Comparison of ENCODE assay signal across 14 cellular contexts in genomic region chr18:12218603-12219002, GRCh38. TPM values are rescaled to one million over a fixed set of nuclear protein-coding genes. Genes with fewer than 3 reads are reported as not detected.
DNase-seq lines count a peak whose midpoint lies in the region; ATAC-seq, FAIRE-seq and TF ChIP-seq lines count a peak whose summit lies in the region.
"Not testable (repeated sequence)": the region's sequence is repeated elsewhere in the genome, so short reads cannot be mapped to it uniquely, and the experiment has no call there.
"Had no signal": no experiment of that assay in that cellular context is flagged by ENCODE, and none has a peak within 500 bp of the region (broad histone marks: within the 10 kb centered on the region; RNA-seq: fewer than 3 reads in every experiment).

No MANE protein-coding gene starts in this region.

- H3F3A ChIP-seq in PC-3 (ENCODE audit: low read length, unreplicated experiment): not testable (repeated sequence)

- not testable (repeated sequence) for H3K36me3 Mint-ChIP-seq in activated CD4-positive, alpha-beta T cell treated with anti-CD3 and anti-CD28 coated beads, Interleukin-2, amount 10 ng/mL, durations not matched to agents 24 days and 14 days (ENCODE audit: low read depth)

- intact Hi-C loops in HCT116 (cut with micrococcal nuclease); PC-3 (cut with micrococcal nuclease); activated CD4-positive, alpha-beta T cell treated with anti-CD3 and anti-CD28 coated beads, Interleukin-2, amount 10 ng/mL, durations not matched to agents 24 days and 14 days (cut with micrococcal nuclease); mammary epithelial cell (cut with micrococcal nuclease); endothelial cell of umbilical vein (cut with micrococcal nuclease): not testable (repeated sequence)

- not testable (repeated sequence) for H3K9me2 ChIP-seq in HCT116 (ENCODE audit: insufficient read depth); PC-3 (replicated peaks; ENCODE audit: low read length)

- RAD21 ChIA-PET in HCT116 (lab: Charles Lee; ENCODE audit: low non-redundant PET in 1 of 2, low total read pairs in 2 of 2, uncharacterized antibody in 2 of 2, unreplicated experiment in 2 of 2): not testable (repeated sequence)

- H3K9me3 Mint-ChIP-seq in activated CD4-positive, alpha-beta T cell treated with anti-CD3 and anti-CD28 coated beads, Interleukin-2, amount 10 ng/mL, durations not matched to agents 24 days and 14 days: not testable (repeated sequence)

- not testable (repeated sequence) for H3K27ac ChIP-seq in HCT116 (ENCODE audit: low read depth, low read length); PC-3 (ENCODE audit: low read length); mammary epithelial cell (ENCODE audit: insufficient read depth, low read depth, low read length); endothelial cell of umbilical vein (ENCODE audit: insufficient read depth, low read depth, low read length)

- 16% methylated on average over 6 of the region's 6 CpGs for WGBS in mammary epithelial cell (ENCODE audit: low coverage, missing lambda C conversion rate)

- TF ChIP-seq POLR2A in HCT116 (IDR thresholded peaks at IDR 0.05; ENCODE audit: borderline replicate concordance, extremely low read depth, insufficient read depth, insufficient read length); endothelial cell of umbilical vein (IDR thresholded peaks at IDR 0.05; ENCODE audit: low read depth, low read length): not testable (repeated sequence)

- not testable (repeated sequence) for H3K4me3 Mint-ChIP-seq in activated CD4-positive, alpha-beta T cell treated with anti-CD3 and anti-CD28 coated beads, Interleukin-2, amount 10 ng/mL, durations not matched to agents 24 days and 14 days

- not testable (repeated sequence) for H3K27me3 Mint-ChIP-seq in activated CD4-positive, alpha-beta T cell treated with anti-CD3 and anti-CD28 coated beads, Interleukin-2, amount 10 ng/mL, durations not matched to agents 24 days and 14 days

- H3K36me3 ChIP-seq in HCT116 (ENCODE audit: control insufficient read depth in 1 of 2, insufficient read depth in 2 of 2, low read length in 2 of 2); PC-3 (ENCODE audit: low read depth, low read length); mammary epithelial cell (ENCODE audit: insufficient read depth, low read length); endothelial cell of umbilical vein (ENCODE audit: control insufficient read depth in 2 of 2, extremely low read depth in 1 of 2, insufficient read depth in 2 of 2, low read length in 2 of 2): not testable (repeated sequence)

- in situ Hi-C loops in mammary epithelial cell (cut with MboI; ENCODE audit: low sequenced_read_pairs in 2 of 2): not testable (repeated sequence)

- dilution Hi-C loops in mammary epithelial cell (cut with HindIII; ENCODE audit: low sequenced_read_pairs); endothelial cell of umbilical vein (cut with MboI; ENCODE audit: extremely low pct_ligation_motif_present, low sequenced_read_pairs): not testable (repeated sequence)

- not testable (repeated sequence) for H3K9me3 ChIP-seq in HCT116 (ENCODE audit: control insufficient read depth in 1 of 2, insufficient read depth in 1 of 2, low read depth in 1 of 2, low read length in 2 of 2); PC-3 (ENCODE audit: low read length); mammary epithelial cell (replicated peaks; ENCODE audit: insufficient read depth, low read length); endothelial cell of umbilical vein (replicated peaks; ENCODE audit: control insufficient read depth, insufficient read depth, low read length)

- H3K4me1 ChIP-seq in HCT116 (ENCODE audit: control insufficient read depth in 1 of 2, insufficient read depth in 2 of 2, low read length in 2 of 2); mammary epithelial cell (ENCODE audit: insufficient read depth, low read length); endothelial cell of umbilical vein (ENCODE audit: control insufficient read depth, extremely low read depth, insufficient read depth, low read length): not testable (repeated sequence)
- peaks cover 17% of the 10 kb centered on the region; the same call in 1 of the 2 replicates for H3K4me1 ChIP-seq in PC-3 (ENCODE audit: insufficient read depth, low read length)

- peak overlapping the region; percentile 33; the same call in 1 of the 2 replicates for H3K4me2 ChIP-seq in HCT116 (ENCODE audit: low read length)
- H3K4me2 ChIP-seq in PC-3 (ENCODE audit: low read length): peak overlapping the region; percentile 56
- H3K4me2 ChIP-seq in mammary epithelial cell (ENCODE audit: insufficient read depth, low read depth, low read length); endothelial cell of umbilical vein (ENCODE audit: insufficient read depth, low read length): not testable (repeated sequence)

- H3K4me1 Mint-ChIP-seq in activated CD4-positive, alpha-beta T cell treated with anti-CD3 and anti-CD28 coated beads, Interleukin-2, amount 10 ng/mL, durations not matched to agents 24 days and 14 days: not testable (repeated sequence)

- H3K27ac Mint-ChIP-seq in activated CD4-positive, alpha-beta T cell treated with anti-CD3 and anti-CD28 coated beads, Interleukin-2, amount 10 ng/mL, durations not matched to agents 24 days and 14 days: not testable (repeated sequence)

- not testable (repeated sequence) for H3K79me2 ChIP-seq in HCT116 (ENCODE audit: insufficient read depth, low read length); PC-3 (ENCODE audit: low read length); mammary epithelial cell (ENCODE audit: insufficient read depth, low read length); endothelial cell of umbilical vein (ENCODE audit: control insufficient read depth, insufficient read depth, low read length)

- TF ChIP-seq RAD21 in HCT116 (IDR thresholded peaks at IDR 0.05; ENCODE audit: low read depth): not testable (repeated sequence)

- H4K20me1 ChIP-seq in HCT116 (ENCODE audit: insufficient read depth); PC-3 (ENCODE audit: low read length); mammary epithelial cell (ENCODE audit: insufficient read depth, low read length); endothelial cell of umbilical vein (replicated peaks; ENCODE audit: control insufficient read depth, extremely low read depth, insufficient read depth, low read length): not testable (repeated sequence)

- CTCF ChIA-PET in HCT116 (lab: Charles Lee); mammary epithelial cell (lab: Charles Lee; ENCODE audit: low non-redundant PET); endothelial cell of umbilical vein (lab: Charles Lee): not testable (repeated sequence)
- CTCF ChIA-PET in PC-3 (lab: Charles Lee): interaction anchor here (0.6 kb wide), 1 partner anchor 18 kb away, joined by 3 read pairs; no protein-coding TSS in a partner anchor

- not testable (repeated sequence) for H3K9ac ChIP-seq in HCT116 (ENCODE audit: low read length); PC-3 (ENCODE audit: low read length); mammary epithelial cell (ENCODE audit: insufficient read depth, low read length); endothelial cell of umbilical vein (replicated peaks; ENCODE audit: extremely low read depth, insufficient read depth, low read length)

- DNase-seq in A172 (ENCODE audit: low spot score) (peak; percentile 61), PC-3 (peak; percentile 59), mammary epithelial cell (peak; percentile 39), endothelial cell of umbilical vein (ENCODE audit: low read depth, low spot score) (peak; percentile 15), islet precursor cell (peak; percentile 56)
- not testable (repeated sequence) for DNase-seq in HCT116 (ENCODE audit: low read depth, low spot score)
- DNase-seq in activated CD4-positive, alpha-beta T cell treated with anti-CD3 and anti-CD28 coated beads, Interleukin-2, amount 10 ng/mL, durations not matched to agents 24 days and 14 days: peak; percentile 38

- ATAC-seq in HCT116: peak; percentile 49; the same call in 1 of the 2 replicates
- peak; percentile 74 for ATAC-seq in PC-3

- not testable (repeated sequence) for TF ChIP-seq CTCF in HCT116 (IDR thresholded peaks at IDR 0.05 in 2 of 3, conservative IDR thresholded peaks at IDR 0.05 in 1 of 3; ENCODE audit: borderline replicate concordance in 1 of 3, insufficient read depth in 1 of 3, low read depth in 2 of 3, low read length in 2 of 3); PC-3 (conservative IDR thresholded peaks at IDR 0.05; ENCODE audit: low read depth, low read length); mammary epithelial cell (conservative IDR thresholded peaks at IDR 0.05 in 1 of 2, IDR thresholded peaks at IDR 0.05 in 1 of 2; ENCODE audit: extremely low read depth in 1 of 2, insufficient read depth in 1 of 2, low read depth in 1 of 2, low read length in 2 of 2); endothelial cell of umbilical vein (IDR thresholded peaks at IDR 0.05; ENCODE audit: extremely low read depth in 1 of 2, insufficient read depth in 1 of 2, low read depth in 1 of 2, low read length in 2 of 2)

- H3K27me3 ChIP-seq in HCT116 (ENCODE audit: insufficient read depth, low read length); PC-3 (ENCODE audit: low read length); mammary epithelial cell (ENCODE audit: insufficient read depth, low read length); endothelial cell of umbilical vein (ENCODE audit: control insufficient read depth in 2 of 2, insufficient read depth in 2 of 2, low read length in 2 of 2): not testable (repeated sequence)

- H2AFZ ChIP-seq in HCT116 (ENCODE audit: low read depth, low read length, poor library complexity, severe bottlenecking); PC-3 (ENCODE audit: low read length); mammary epithelial cell (ENCODE audit: low read depth, low read length); endothelial cell of umbilical vein (ENCODE audit: low read depth, low read length): not testable (repeated sequence)

- not testable (repeated sequence) for BruUV-seq in HCT116 (replicated peaks; lab: Mats Ljungman, UMichigan); PC-3 (replicated peaks; lab: Mats Ljungman, UMichigan); mammary epithelial cell (replicated peaks; lab: Mats Ljungman, UMichigan); endothelial cell of umbilical vein (replicated peaks; lab: Mats Ljungman, UMichigan)

- not testable (repeated sequence) for FAIRE-seq in endothelial cell of umbilical vein (lab: Jason Lieb, UNC)

- POLR2A ChIA-PET in HCT116 (lab: Charles Lee); PC-3 (lab: Charles Lee; ENCODE audit: unreplicated experiment); endothelial cell of umbilical vein (lab: Charles Lee): not testable (repeated sequence)

- H3K9me1 ChIP-seq in endothelial cell of umbilical vein (replicated peaks; ENCODE audit: control insufficient read depth, extremely low read depth, insufficient read depth, low read length): not testable (repeated sequence)

- H3K4me3 ChIP-seq in HCT116 (replicated peaks in 1 of 2; ENCODE audit: low read depth in 1 of 2, low read length in 2 of 2); PC-3 (ENCODE audit: low read length); mammary epithelial cell (replicated peaks in 1 of 3; ENCODE audit: insufficient read depth in 1 of 3, low read depth in 2 of 3, low read length in 3 of 3); endothelial cell of umbilical vein (replicated peaks in 1 of 3; ENCODE audit: insufficient read depth in 1 of 3, low read depth in 1 of 3, low read length in 3 of 3): not testable (repeated sequence)

RNA-seq across cellular contexts. Expression of gene CIDEA, which starts 35.6 kb away (rescaled TPM):
- not detected in 2 replicates for total RNA-seq in A172 (2014; rRNA removed; shearing (Covaris generic))
- total RNA-seq in HCT116 (2021; ENCODE audit: unreplicated experiment): not detected
- polyA plus RNA-seq in HCT116 (2012): not detected in 2 replicates
- total RNA-seq in PC-3 (2014; rRNA removed): not detected in 2 replicates
- not detected in 2 replicates for total RNA-seq in activated CD4-positive, alpha-beta T cell treated with anti-CD3 and anti-CD28 coated beads, Interleukin-2, amount 10 ng/mL, durations not matched to agents 24 days and 14 days
- 1 to 10 TPM in 1 of 2 donors, under 1 TPM in 1; 0.94 to 1.3 TPM for total RNA-seq in mammary epithelial cell
- polyA plus RNA-seq in mammary epithelial cell: 4.9 TPM
- 15.5 TPM for polyA minus RNA-seq in mammary epithelial cell
- 0.42 and 1.8 TPM in 2 replicates for total RNA-seq in endothelial cell of umbilical vein
- not detected in 2 replicates for polyA plus RNA-seq in endothelial cell of umbilical vein
- not detected in 2 replicates for polyA plus RNA-seq in endothelial cell of umbilical vein (2011; cell fraction: cytosol; rRNA removed)
- polyA plus RNA-seq in endothelial cell of umbilical vein (2011; cell fraction: nucleus; rRNA removed): not detected in 2 replicates
- polyA plus RNA-seq in endothelial cell of umbilical vein (2012): not detected in 2 replicates
- polyA minus RNA-seq in endothelial cell of umbilical vein: not detected in 2 replicates
- polyA minus RNA-seq in endothelial cell of umbilical vein (2011; cell fraction: cytosol; rRNA and poly(A)+ RNA removed): not detected
- not detected in 2 replicates for polyA minus RNA-seq in endothelial cell of umbilical vein (2011; cell fraction: nucleus; rRNA and poly(A)+ RNA removed)
- total RNA-seq: A673; Calu3; CD4-positive, alpha-beta memory T cell; G401; GM12878; H9 had no signal
- polyA plus RNA-seq: CD14-positive monocyte; CD4-positive, alpha-beta memory T cell; GM12878 had no signal
